21 cellular contexts compared by ENCODE assay signal in genomic region chr6:13717787-13718458, GRCh38.
"Had no signal": no experiment of that assay in that cellular context is flagged by ENCODE, and none has a peak within 500 bp of the region (broad histone marks: within the 10 kb centered on the region; RNA-seq: fewer than 3 reads in every experiment).

No MANE protein-coding gene starts in this region.

- H3K27me3 Mint-ChIP-seq: naive B cell; stimulated activated memory B cell treated with anti-CD40 and anti-IgM and Interleukin-4, amounts not matched to agents 10 μg/mL and 1 μg/mL and 100 μg/mL, for 72 hours had no signal

- ATAC-seq: left lobe of liver; mucosa of descending colon; psoas muscle; right cardiac atrium; stimulated activated memory B cell treated with anti-CD40 and anti-IgM and Interleukin-4, amounts not matched to agents 10 μg/mL and 1 μg/mL and 100 μg/mL, for 72 hours; stimulated activated naive CD8-positive, alpha-beta T cell treated with anti-CD3 and anti-CD28 coated beads, Interleukin-15, Interleukin-2, amounts not matched to agents 100 U/mL and 50 U/mL, for 24 hours had no signal

- H3K9me3 Mint-ChIP-seq: memory B cell had no signal

- DNase-seq: effector CD8-positive, alpha-beta T cell; endodermal cell; esophagus squamous epithelium; hypothalamus; kidney; mucosa of descending colon; naive B cell; nephron progenitor cell; nucleus accumbens; psoas muscle; right cardiac atrium; sigmoid colon; spleen; stimulated activated CD4-positive, alpha-beta T cell treated with anti-CD3 and anti-CD28 coated beads, Interleukin-4, amount 100 ng/mL, for 4 hours; stimulated activated naive CD8-positive, alpha-beta T cell treated with anti-CD3 and anti-CD28 coated beads, Interleukin-15, Interleukin-2, amounts not matched to agents 100 U/mL and 50 U/mL, for 24 hours; substantia nigra; upper lobe of left lung had no signal

- H3K36me3 Mint-ChIP-seq: memory B cell; naive B cell; stimulated activated memory B cell treated with anti-CD40 and anti-IgM and Interleukin-4, amounts not matched to agents 10 μg/mL and 1 μg/mL and 100 μg/mL, for 72 hours had no signal

- H3K4me3 Mint-ChIP-seq: endodermal cell; memory B cell; mesothelial cell of epicardium; nephron progenitor cell; stimulated activated memory B cell treated with anti-CD40 and anti-IgM and Interleukin-4, amounts not matched to agents 10 μg/mL and 1 μg/mL and 100 μg/mL, for 72 hours had no signal

- H3K4me1 Mint-ChIP-seq: endodermal cell, memory B cell, naive B cell had no signal

- H3K27ac Mint-ChIP-seq: endodermal cell; memory B cell; mesothelial cell of epicardium; nephron progenitor cell; stimulated activated memory B cell treated with anti-CD40 and anti-IgM and Interleukin-4, amounts not matched to agents 10 μg/mL and 1 μg/mL and 100 μg/mL, for 72 hours had no signal
